Comparison of ENCODE assay signal across 11 cellular contexts in genomic region chr5:88944751-88945507, GRCh38.
DNase-seq lines count a peak whose midpoint lies in the region; ATAC-seq and TF ChIP-seq lines count a peak whose summit lies in the region.
"Had no signal": no experiment of that assay in that cellular context is flagged by ENCODE, and none has a peak within 500 bp of the region (broad histone marks: within the 10 kb centered on the region; RNA-seq: fewer than 3 reads in every experiment).

No MANE protein-coding gene starts in this region.

- no peak overlapping the region for H2BK120ac ChIP-seq in mesenchymal stem cell (ENCODE audit: low read depth, low read length)

- H2AK5ac ChIP-seq in mesenchymal stem cell (ENCODE audit: low read length, severe bottlenecking): no peak overlapping the region

- WGBS in mesenchymal stem cell: 77% methylated on average over 8 of the region's 8 CpGs

- no peaks in the 10 kb centered on the region for H3K4me1 ChIP-seq in mesenchymal stem cell (ENCODE audit: control insufficient read depth, insufficient read depth, low read depth, low read length)

- no peaks in the 10 kb centered on the region for H3K36me3 ChIP-seq in MG63
- H3K36me3 ChIP-seq in mesenchymal stem cell (ENCODE audit: control insufficient read depth in 1 of 2, insufficient read depth in 2 of 2, low read depth in 1 of 2, low read length in 2 of 2): no peaks in the 10 kb centered on the region
- H3K36me3 ChIP-seq: stomach had no signal

- H3K27ac Mint-ChIP-seq in osteocyte (ENCODE audit: unreplicated experiment): no peak overlapping the region
- no peak overlapping the region for H3K27ac Mint-ChIP-seq in stimulated activated naive CD8-positive, alpha-beta T cell treated with anti-CD3 and anti-CD28 coated beads, Interleukin-15, amount 100 ng/mL, for 72 hours
- no peak overlapping the region for H3K27ac Mint-ChIP-seq in activated CD8-positive, alpha-beta memory T cell treated with anti-CD3 and anti-CD28 coated beads, Interleukin-2, amount 10 ng/mL, durations not matched to agents 7 days and 5 days

- no peak overlapping the region for H3K23ac ChIP-seq in mesenchymal stem cell (ENCODE audit: low read length in 2 of 2)

- peaks cover 6% of the 10 kb centered on the region for H3K27me3 Mint-ChIP-seq in osteocyte (ENCODE audit: unreplicated experiment)
- peaks cover 7% of the 10 kb centered on the region for H3K27me3 Mint-ChIP-seq in stimulated activated naive CD8-positive, alpha-beta T cell treated with anti-CD3 and anti-CD28 coated beads, Interleukin-15, amount 100 ng/mL, for 72 hours
- H3K27me3 Mint-ChIP-seq in activated CD8-positive, alpha-beta memory T cell treated with anti-CD3 and anti-CD28 coated beads, Interleukin-2, amount 10 ng/mL, durations not matched to agents 7 days and 5 days: no peaks in the 10 kb centered on the region

- H3K18ac ChIP-seq in mesenchymal stem cell (ENCODE audit: low read depth in 1 of 2, low read length in 2 of 2): peak overlapping the region; percentile 34 to 59

- H3K27me3 ChIP-seq in MG63 (no peaks in the 10 kb centered on the region), mesenchymal stem cell (ENCODE audit: control insufficient read depth in 1 of 2, insufficient read depth in 1 of 2, low read length in 2 of 2) (no peaks in the 10 kb centered on the region)
- H3K27me3 ChIP-seq: stomach had no signal

- H3K4me3 ChIP-seq in MG63 (no peak overlapping the region), astrocyte of the cerebellum (ENCODE audit: low read depth, low read length) (no peak overlapping the region), mesenchymal stem cell (ENCODE audit: insufficient read depth in 1 of 2, low read depth in 1 of 2, low read length in 2 of 2) (no peak overlapping the region)
- H3K4me3 ChIP-seq: stomach had no signal

- H3K9me3 Mint-ChIP-seq in osteocyte (ENCODE audit: unreplicated experiment): no peaks in the 10 kb centered on the region
- H3K9me3 Mint-ChIP-seq in stimulated activated naive CD8-positive, alpha-beta T cell treated with anti-CD3 and anti-CD28 coated beads, Interleukin-15, amount 100 ng/mL, for 72 hours: no peaks in the 10 kb centered on the region
- H3K9me3 Mint-ChIP-seq in activated CD8-positive, alpha-beta memory T cell treated with anti-CD3 and anti-CD28 coated beads, Interleukin-2, amount 10 ng/mL, durations not matched to agents 7 days and 5 days (ENCODE audit: low read depth): no peaks in the 10 kb centered on the region

- H3K36me3 Mint-ChIP-seq in osteocyte (ENCODE audit: unreplicated experiment): no peaks in the 10 kb centered on the region
- no peaks in the 10 kb centered on the region for H3K36me3 Mint-ChIP-seq in activated CD8-positive, alpha-beta memory T cell treated with anti-CD3 and anti-CD28 coated beads, Interleukin-2, amount 10 ng/mL, durations not matched to agents 7 days and 5 days

- peaks cover 13% of the 10 kb centered on the region for H3K4me1 Mint-ChIP-seq in osteocyte (ENCODE audit: unreplicated experiment)
- H3K4me1 Mint-ChIP-seq in stimulated activated naive CD8-positive, alpha-beta T cell treated with anti-CD3 and anti-CD28 coated beads, Interleukin-15, amount 100 ng/mL, for 72 hours: peaks cover 5% of the 10 kb centered on the region
- H3K4me1 Mint-ChIP-seq in activated CD8-positive, alpha-beta memory T cell treated with anti-CD3 and anti-CD28 coated beads, Interleukin-2, amount 10 ng/mL, durations not matched to agents 7 days and 5 days: no peaks in the 10 kb centered on the region

- H2AFZ ChIP-seq in mesenchymal stem cell (ENCODE audit: low read depth, low read length): no peak overlapping the region

- no peak overlapping the region for H3K14ac ChIP-seq in mesenchymal stem cell (ENCODE audit: low read length in 2 of 2)

- CTCF ChIA-PET in activated CD8-positive, alpha-beta memory T cell treated with anti-CD3 and anti-CD28 coated beads, Interleukin-2, amount 10 ng/mL, durations not matched to agents 7 days and 5 days (lab: Charles Lee): no interaction called here

- H2BK12ac ChIP-seq in mesenchymal stem cell (ENCODE audit: low read length in 2 of 2): peak overlapping the region in 1 of 2 experiments; percentile 96

- in situ Hi-C loops in astrocyte of the cerebellum (cut with HindIII; ENCODE audit: low sequenced_read_pairs): no loop called here

- H4K91ac ChIP-seq in mesenchymal stem cell (ENCODE audit: low read length): no peak overlapping the region

- no peak for ATAC-seq in stimulated activated naive CD8-positive, alpha-beta T cell treated with anti-CD3 and anti-CD28 coated beads, Interleukin-15, amount 100 ng/mL, for 72 hours
- no peak for ATAC-seq in GM21825 (IDR thresholded peaks at IDR 0.05; ENCODE audit: unreplicated experiment)
- ATAC-seq in activated CD8-positive, alpha-beta memory T cell treated with anti-CD3 and anti-CD28 coated beads, Interleukin-2, amount 10 ng/mL, durations not matched to agents 7 days and 5 days: no peak

- H3K79me1 ChIP-seq in mesenchymal stem cell (replicated peaks; ENCODE audit: low read length, poor library complexity, severe bottlenecking): no peaks in the 10 kb centered on the region

- H2BK15ac ChIP-seq in mesenchymal stem cell (ENCODE audit: low read depth, poor library complexity, severe bottlenecking): no peak overlapping the region

- no peak overlapping the region for H3K27ac ChIP-seq in mesenchymal stem cell (ENCODE audit: low read length, poor library complexity, severe bottlenecking)
- H3K27ac ChIP-seq: stomach had no signal

- no peak overlapping the region for H2BK5ac ChIP-seq in mesenchymal stem cell (ENCODE audit: low read depth, low read length, poor library complexity, severe bottlenecking)

- no peak overlapping the region for H3K4me2 ChIP-seq in mesenchymal stem cell (ENCODE audit: low read length, poor library complexity, severe bottlenecking)

- H3K9me3 ChIP-seq in MG63 (no peaks in the 10 kb centered on the region), mesenchymal stem cell (ENCODE audit: control insufficient read depth, low read length) (no peaks in the 10 kb centered on the region)
- H3K9me3 ChIP-seq: stomach had no signal

- no peak overlapping the region for H3K4me3 Mint-ChIP-seq in osteocyte (ENCODE audit: unreplicated experiment)
- H3K4me3 Mint-ChIP-seq in stimulated activated naive CD8-positive, alpha-beta T cell treated with anti-CD3 and anti-CD28 coated beads, Interleukin-15, amount 100 ng/mL, for 72 hours: no peak overlapping the region
- H3K4me3 Mint-ChIP-seq in activated CD8-positive, alpha-beta memory T cell treated with anti-CD3 and anti-CD28 coated beads, Interleukin-2, amount 10 ng/mL, durations not matched to agents 7 days and 5 days: no peak overlapping the region

- peak overlapping the region; percentile 42 for H4K8ac ChIP-seq in mesenchymal stem cell (ENCODE audit: low read length)

- H3K9ac ChIP-seq in mesenchymal stem cell (ENCODE audit: low read length): no peak overlapping the region

- peak; percentile 33 for DNase-seq in CD1c-positive myeloid dendritic cell (ENCODE audit: extremely low spot score)
- DNase-seq in MG63: peak; percentile 86
- DNase-seq in astrocyte of the cerebellum (ENCODE audit: low read depth): peak; percentile 12
- peak; percentile 85 for DNase-seq in mesenchymal stem cell
- DNase-seq in osteocyte (ENCODE audit: extremely low spot score, unreplicated experiment): no peak
- DNase-seq in stimulated activated naive CD8-positive, alpha-beta T cell treated with anti-CD3 and anti-CD28 coated beads, Interleukin-15, amount 100 ng/mL, for 72 hours: no peak
- no peak for DNase-seq in activated CD8-positive, alpha-beta memory T cell treated with anti-CD3 and anti-CD28 coated beads, Interleukin-2, amount 10 ng/mL, durations not matched to agents 7 days and 5 days
- DNase-seq: activated CD4-positive, alpha-beta T cell treated with anti-CD3 and anti-CD28 coated beads, Interleukin-2, amount 50 U/mL, for 48 hours; stimulated activated CD4-positive, alpha-beta T cell treated with anti-CD3 and anti-CD28 coated beads, Interleukin-2, amount 100 ng/mL, for 48 hours; stomach had no signal

- TF ChIP-seq CTCF in astrocyte of the cerebellum (IDR thresholded peaks at IDR 0.05; ENCODE audit: low read depth, low read length, missing control alignments): no peak
- no peak for TF ChIP-seq CTCF in osteocyte (IDR thresholded peaks at IDR 0.05)

- H3K4ac ChIP-seq in mesenchymal stem cell (ENCODE audit: low read depth in 1 of 2, low read length in 2 of 2): no peak overlapping the region

Comparison
In these comparisons a context has a peak if more than half of its experiments do, and no peak if none do; other contexts are left out.
1. DNase-seq: peak in CD1c-positive myeloid dendritic cell (single experiment), MG63 (single experiment), astrocyte of the cerebellum (single experiment) and mesenchymal stem cell (single experiment); none in osteocyte (single experiment), stimulated activated naive CD8-positive, alpha-beta T cell treated with anti-CD3 and anti-CD28 coated beads, Interleukin-15, amount 100 ng/mL, for 72 hours (0 of 2) and activated CD8-positive, alpha-beta memory T cell treated with anti-CD3 and anti-CD28 coated beads, Interleukin-2, amount 10 ng/mL, durations not matched to agents 7 days and 5 days (single experiment).